8 cellular contexts compared by ENCODE assay signal in genomic region chr14:24135584-24135833, GRCh38. TPM values are rescaled to one million over a fixed set of nuclear protein-coding genes. Genes with fewer than 3 reads are reported as not detected.
DNase-seq lines count a peak whose midpoint lies in the region; ATAC-seq and TF ChIP-seq lines count a peak whose summit lies in the region.

No MANE protein-coding gene starts in this region.

- TF ChIP-seq CTCF in GM23338 (conservative IDR thresholded peaks at IDR 0.05; ENCODE audit: low read depth in 2 of 2) = no peak
- no peak for TF ChIP-seq CTCF in WI38 (IDR thresholded peaks at IDR 0.05; ENCODE audit: low read depth, low read length)

- ATAC-seq in GM23338 = no peak
- ATAC-seq in HG02884 (IDR thresholded peaks at IDR 0.05; ENCODE audit: unreplicated experiment) = no peak

- peak overlapping the region; percentile 10; the same call in 1 of the 2 replicates for H3K27ac Mint-ChIP-seq in GM23338

- H3K9ac ChIP-seq in BLaER1 (peak overlapping the region; percentile 96), iPS-15b (ENCODE audit: low read depth, low read length) (peak overlapping the region; percentile 38), stomach smooth muscle (ENCODE audit: low read length in 2 of 2) (peak overlapping the region; percentile 63 to 73)

- H3K9me3 ChIP-seq in BLaER1 (no peaks in the 10 kb centered on the region), iPS-15b (ENCODE audit: control insufficient read depth, insufficient read depth, low read length) (no peaks in the 10 kb centered on the region), stomach smooth muscle (ENCODE audit: control insufficient read depth in 2 of 2, low read length in 2 of 2) (no peaks in the 10 kb centered on the region)

- peaks cover 46% of the 10 kb centered on the region for H3K4me1 Mint-ChIP-seq in GM23338

- no peaks in the 10 kb centered on the region for H3K9me2 ChIP-seq in GM23338 (ENCODE audit: insufficient read depth)

- H3K4me3 ChIP-seq in BLaER1 (peak overlapping the region; percentile 100), GM23338 (peak overlapping the region; percentile 96), WI38 (ENCODE audit: low read depth, low read length) (peak overlapping the region; percentile 89), iPS-15b (ENCODE audit: low read depth, low read length) (peak overlapping the region; percentile 76), stomach smooth muscle (ENCODE audit: low read length in 2 of 2) (peak overlapping the region; percentile 70 to 87)

- H3K27ac ChIP-seq in BLaER1 = peak overlapping the region; percentile 96
- peak overlapping the region; percentile 84; the same call in 1 of the 2 replicates for H3K27ac ChIP-seq in GM23338 (ENCODE audit: low read depth)
- H3K27ac ChIP-seq in stomach smooth muscle (ENCODE audit: low read length) = peak overlapping the region; percentile 58

- H3K9me3 Mint-ChIP-seq in GM23338 = no peaks in the 10 kb centered on the region

- peaks cover 16% of the 10 kb centered on the region for H3K79me2 ChIP-seq in GM23338 (replicated peaks; ENCODE audit: insufficient read depth)

- peaks cover 29% of the 10 kb centered on the region for H3F3A ChIP-seq in GM23338 (replicated peaks; ENCODE audit: low read depth)

- H3K27me3 Mint-ChIP-seq in GM23338 (ENCODE audit: insufficient read depth, low read depth, poor library complexity) = peaks cover 21% of the 10 kb centered on the region

- H3K4me3 Mint-ChIP-seq in GM23338 = peak overlapping the region; percentile 79

- peaks cover 33% of the 10 kb centered on the region for H3K36me3 Mint-ChIP-seq in GM23338 (ENCODE audit: low read depth)

- H3K4me1 ChIP-seq in BLaER1 = peaks cover 60% of the 10 kb centered on the region
- H3K4me1 ChIP-seq in GM23338 (ENCODE audit: insufficient read depth) = peaks cover 22% of the 10 kb centered on the region
- H3K4me1 ChIP-seq in iPS-15b (ENCODE audit: control insufficient read depth, insufficient read depth, low read length) = peaks cover 11% of the 10 kb centered on the region
- peaks cover 34% of the 10 kb centered on the region for H3K4me1 ChIP-seq in stomach smooth muscle (ENCODE audit: control insufficient read depth, insufficient read depth, low read length)

- H3K36me3 ChIP-seq in BLaER1 (peaks cover 28% of the 10 kb centered on the region), GM23338 (ENCODE audit: insufficient read depth) (peaks cover 14% of the 10 kb centered on the region; the same call in 1 of the 2 replicates), iPS-15b (ENCODE audit: control insufficient read depth, insufficient read depth, low read length) (peaks cover 18% of the 10 kb centered on the region), stomach smooth muscle (ENCODE audit: control insufficient read depth in 2 of 2, insufficient read depth in 2 of 2, low read length in 2 of 2) (peaks cover 21 to 22% of the 10 kb centered on the region in 2 donors)

- H4K20me1 ChIP-seq in BLaER1 (peaks cover 44% of the 10 kb centered on the region), GM23338 (replicated peaks; ENCODE audit: insufficient read depth) (peaks cover 9% of the 10 kb centered on the region)

- H3K4me2 ChIP-seq in BLaER1 (peak overlapping the region; percentile 88), GM23338 (peak overlapping the region; percentile 87)

- H3K27me3 ChIP-seq in BLaER1 (no peaks in the 10 kb centered on the region), GM23338 (ENCODE audit: insufficient read depth) (no peaks in the 10 kb centered on the region), iPS-15b (ENCODE audit: control insufficient read depth, insufficient read depth, low read length) (no peaks in the 10 kb centered on the region), stomach smooth muscle (ENCODE audit: control insufficient read depth in 1 of 2, insufficient read depth in 2 of 2, low read length in 2 of 2) (no peaks in the 10 kb centered on the region)

- DNase-seq in GM23338 (ENCODE audit: low spot score) (no peak), NAMALWA (ENCODE audit: low spot score) (no peak), NCI-H2171 (lab: John Stamatoyannopoulos, UW) (no peak)

- peak overlapping the region; percentile 97 for H2AFZ ChIP-seq in GM23338

TF ChIP-seq in GM23338, 12 proteins besides CTCF, POLR2A, EP300 and RAD21 (continues in another document):
- no peak for TF ChIP-seq ETS1 (IDR thresholded peaks at IDR 0.05)
- TF ChIP-seq REST (IDR thresholded peaks at IDR 0.05; ENCODE audit: unreplicated experiment) = no peak
- TF ChIP-seq EZH2phosphoT487 (IDR thresholded peaks at IDR 0.05; ENCODE audit: unreplicated experiment) = no peak
- no peak for TF ChIP-seq NANOG (IDR thresholded peaks at IDR 0.05; ENCODE audit: borderline replicate concordance)
- no peak for TF ChIP-seq ZNF114 (CRISPR knock-in tag; IDR thresholded peaks at IDR 0.05)
- no peak for TF ChIP-seq POLR2AphosphoS5 (IDR thresholded peaks at IDR 0.05; ENCODE audit: low read depth)
- no peak for TF ChIP-seq ZNF331 (CRISPR knock-in tag; IDR thresholded peaks at IDR 0.05; ENCODE audit: low read depth)
- TF ChIP-seq STAT1 (IDR thresholded peaks at IDR 0.05; ENCODE audit: unreplicated experiment) = no peak

RNA-seq across cellular contexts. Expression of gene PSME1, which starts 0.5 kb away (rescaled TPM):
- 53.9 and 61.1 TPM in 2 replicates for total RNA-seq in GM23338 (2014; rRNA removed; shearing (Covaris generic))
- polyA plus RNA-seq in GM23338 (2016; fragmentation: Nextera tagmentation; extraction: Ambion mirVana) = 215 and 220 TPM in 2 replicates

RNA-seq across cellular contexts. Expression of gene FITM1, which starts 5.0 kb away (rescaled TPM):
- not detected in 2 replicates for total RNA-seq in GM23338 (2014; rRNA removed; shearing (Covaris generic))
- polyA plus RNA-seq in GM23338 (2016; fragmentation: Nextera tagmentation; extraction: Ambion mirVana) = 0.53 and 0.57 TPM in 2 replicates

RNA-seq across cellular contexts. Expression of gene EMC9, which starts 5.9 kb away (rescaled TPM):
- total RNA-seq in GM23338 (2014; rRNA removed; shearing (Covaris generic)) = 20.1 and 30.0 TPM in 2 replicates
- 64.2 and 64.9 TPM in 2 replicates for polyA plus RNA-seq in GM23338 (2016; fragmentation: Nextera tagmentation; extraction: Ambion mirVana)

RNA-seq across cellular contexts. Expression of gene PSME2, which starts 10.9 kb away (rescaled TPM):
- 54.0 and 59.9 TPM in 2 replicates for total RNA-seq in GM23338 (2014; rRNA removed; shearing (Covaris generic))
- 246 and 259 TPM in 2 replicates for polyA plus RNA-seq in GM23338 (2016; fragmentation: Nextera tagmentation; extraction: Ambion mirVana)

RNA-seq across cellular contexts. Expression of gene RNF31, which starts 11.8 kb away (rescaled TPM):
- total RNA-seq in GM23338 (2014; rRNA removed; shearing (Covaris generic)) = 54.8 and 86.4 TPM in 2 replicates
- 84.1 and 87.4 TPM in 2 replicates for polyA plus RNA-seq in GM23338 (2016; fragmentation: Nextera tagmentation; extraction: Ambion mirVana)

Comparison
In these comparisons a context has a peak if more than half of its experiments do, and no peak if none do; other contexts are left out.
1. H3K9ac ChIP-seq: peak in every context shown above with its lines; median percentile 96 in BLaER1; 68 in stomach smooth muscle; 38 in iPS-15b.